ENCODE assay signal across 8 cellular contexts in the genomic region with DNA sequence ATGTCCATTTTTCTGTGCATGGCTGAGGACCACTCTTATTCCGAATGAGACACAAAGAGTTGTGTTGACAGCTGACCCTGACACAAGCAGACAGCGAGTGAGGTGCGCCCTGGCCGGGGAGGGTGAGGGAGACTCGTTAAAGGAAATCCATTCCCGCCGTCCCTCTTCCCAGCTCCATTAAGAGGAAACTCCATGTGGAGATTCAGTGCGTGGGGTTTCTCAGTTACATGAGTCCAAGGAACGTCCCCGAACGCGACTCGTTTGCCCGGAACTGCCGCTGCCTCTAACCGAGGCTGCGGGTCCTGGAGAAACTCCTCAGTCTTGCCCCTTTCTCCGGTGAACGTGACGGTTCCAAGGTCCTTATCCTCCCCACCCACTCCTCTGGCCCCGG. TPM values are rescaled to one million over a fixed set of nuclear protein-coding genes. Genes with fewer than 3 reads are reported as not detected.
DNase-seq lines count a peak whose midpoint lies in the region; ATAC-seq, FAIRE-seq and TF ChIP-seq lines count a peak whose summit lies in the region.

No MANE protein-coding gene starts in this region.

- POLR2A ChIA-PET in PC-3 (lab: Charles Lee; ENCODE audit: unreplicated experiment): interaction anchor here (0.5 to 0.6 kb wide), 4 partner anchors 90 to 577 kb away, joined by 3 to 6 read pairs (median 4); no protein-coding TSS in a partner anchor

- H3K4me3 ChIP-seq in PC-3 (ENCODE audit: low read length) (peak overlapping the region; percentile 87), psoas muscle (peak overlapping the region; percentile 87)

- no peaks in the 10 kb centered on the region for H4K20me1 ChIP-seq in PC-3 (ENCODE audit: low read length)

- peak; percentile 16 for ATAC-seq in PC-3
- ATAC-seq in psoas muscle: peak; percentile 15 to 27 (median 20)

- H3K9me3 ChIP-seq in PC-3 (ENCODE audit: low read length): no peaks in the 10 kb centered on the region
- H3K9me3 ChIP-seq in psoas muscle: no peaks in the 10 kb centered on the region

- peaks cover 27% of the 10 kb centered on the region for H3K79me2 ChIP-seq in PC-3 (ENCODE audit: low read length)

- peak overlapping the region; percentile 93 for H3K4me2 ChIP-seq in PC-3 (ENCODE audit: low read length)

- CTCF ChIA-PET in PC-3 (lab: Charles Lee): interaction anchor here (0.6 kb wide), 1 partner anchor 148 kb away, joined by 3 read pairs; no protein-coding TSS in a partner anchor

- H3K9me3 Mint-ChIP-seq in glutamatergic neuron (ENCODE audit: unreplicated experiment): peaks cover 9% of the 10 kb centered on the region

- H3K27ac ChIP-seq in PC-3 (ENCODE audit: low read length) (peak overlapping the region; percentile 44), psoas muscle (no peak overlapping the region)

- DNase-seq in EH (ENCODE audit: low read depth) (peak; percentile 30), PC-3 (peak; percentile 38), glutamatergic neuron (peak; percentile 32), psoas muscle (no peak), D721Med (ENCODE audit: insufficient read length, low spot score) (no peak), AG08396 (ENCODE audit: low spot score) (no peak), NCI-H510A (lab: John Stamatoyannopoulos, UW) (no peak), SIG-M5 treated with dmso at 0.1 percent for 504 hours (lab: John Stamatoyannopoulos, UW; ENCODE audit: unreplicated experiment) (no peak)

- H3K27me3 ChIP-seq in PC-3 (ENCODE audit: low read length) (no peaks in the 10 kb centered on the region), psoas muscle (ENCODE audit: insufficient read depth in 3 of 3, low read length in 2 of 3) (peaks cover 0 to 5% (median 0%) of the 10 kb centered on the region in 3 donors)

- no peaks in the 10 kb centered on the region for H3K9me2 ChIP-seq in PC-3 (replicated peaks; ENCODE audit: low read length)

- 3 to 8% (median 5%) methylated on average over 21 of the region's 21 CpGs for WGBS in psoas muscle, 3 donors

- peak overlapping the region; percentile 87 for H3K4me3 Mint-ChIP-seq in glutamatergic neuron (ENCODE audit: unreplicated experiment)

- peak overlapping the region; percentile 67 for H2AFZ ChIP-seq in PC-3 (ENCODE audit: low read length)

- intact Hi-C loops in PC-3 (cut with micrococcal nuclease): no loop called here
- intact Hi-C loops in psoas muscle (cut with DNase I): loop anchor here (5.0 to 10.0 kb wide), 2 partner anchors 199 to 202 kb away; no protein-coding TSS in a partner anchor

- no peaks in the 10 kb centered on the region for H3K36me3 ChIP-seq in PC-3 (ENCODE audit: low read depth, low read length)
- H3K36me3 ChIP-seq in psoas muscle (ENCODE audit: insufficient read depth in 1 of 2, low read depth in 1 of 2): no peaks in the 10 kb centered on the region

- TF ChIP-seq CTCF in PC-3 (conservative IDR thresholded peaks at IDR 0.05; ENCODE audit: low read depth, low read length) (no peak), glutamatergic neuron (IDR thresholded peaks at IDR 0.05; ENCODE audit: partially characterized antibody, unreplicated experiment) (no peak), psoas muscle (IDR thresholded peaks at IDR 0.05) (no peak), D721Med (IDR thresholded peaks at IDR 0.05; ENCODE audit: insufficient read depth, missing control alignments) (no peak)

- H3K36me3 Mint-ChIP-seq in glutamatergic neuron (ENCODE audit: unreplicated experiment): no peaks in the 10 kb centered on the region

- H3K4me1 ChIP-seq in PC-3 (ENCODE audit: insufficient read depth, low read length) (peaks cover 16% of the 10 kb centered on the region), psoas muscle (peaks cover 3% of the 10 kb centered on the region)

- H3K27me3 Mint-ChIP-seq in glutamatergic neuron (ENCODE audit: unreplicated experiment): peaks cover 16% of the 10 kb centered on the region

- FAIRE-seq in D721Med (lab: Jason Lieb, UNC): no peak

- peak overlapping the region; percentile 84 for H3K9ac ChIP-seq in PC-3 (ENCODE audit: low read length)

- BruUV-seq in PC-3 (replicated peaks; lab: Mats Ljungman, UMichigan): TSS peak; percentile 33

- no peak overlapping the region for H3K27ac Mint-ChIP-seq in glutamatergic neuron (ENCODE audit: unreplicated experiment)

- peaks cover 3% of the 10 kb centered on the region for H3K4me1 Mint-ChIP-seq in glutamatergic neuron (ENCODE audit: low read depth, unreplicated experiment)

- no peaks in the 10 kb centered on the region for H3F3A ChIP-seq in PC-3 (ENCODE audit: low read length, unreplicated experiment)

RNA-seq across cellular contexts. Expression of a gene that starts 1.0 kb away (rescaled TPM):
- total RNA-seq in PC-3 (2014; rRNA removed) (6.3 and 10.3 TPM in 2 replicates), glutamatergic neuron (ENCODE audit: unreplicated experiment) (154 TPM), psoas muscle (10 to 100 TPM in 2 of 4 donors, 1 to 10 TPM in 2; 7.8 to 11.3 (median 9.6) TPM)
- polyA plus RNA-seq in psoas muscle: 1 to 10 TPM in 2 of 3 donors, under 1 TPM in 1; 0.59 to 8.9 (median 2.2) TPM

Comparison
In these comparisons a context has a peak if more than half of its experiments do, and no peak if none do; other contexts are left out.
1. DNase-seq: peak in EH (single experiment), PC-3 (single experiment) and glutamatergic neuron (single experiment); none in psoas muscle (0 of 2), D721Med (single experiment), AG08396 (single experiment), NCI-H510A (single experiment) and SIG-M5 treated with dmso at 0.1 percent for 504 hours (single experiment).
2. RNA of a gene that starts 1.0 kb away (total RNA-seq): 154 TPM in glutamatergic neuron (single experiment); 6.3 to 10.3 TPM in PC-3 and 7.8 to 11.3 TPM in psoas muscle; every median in the first group is over 10 times any median in the second.